9 cellular contexts compared by ENCODE assay signal in the genomic region with DNA sequence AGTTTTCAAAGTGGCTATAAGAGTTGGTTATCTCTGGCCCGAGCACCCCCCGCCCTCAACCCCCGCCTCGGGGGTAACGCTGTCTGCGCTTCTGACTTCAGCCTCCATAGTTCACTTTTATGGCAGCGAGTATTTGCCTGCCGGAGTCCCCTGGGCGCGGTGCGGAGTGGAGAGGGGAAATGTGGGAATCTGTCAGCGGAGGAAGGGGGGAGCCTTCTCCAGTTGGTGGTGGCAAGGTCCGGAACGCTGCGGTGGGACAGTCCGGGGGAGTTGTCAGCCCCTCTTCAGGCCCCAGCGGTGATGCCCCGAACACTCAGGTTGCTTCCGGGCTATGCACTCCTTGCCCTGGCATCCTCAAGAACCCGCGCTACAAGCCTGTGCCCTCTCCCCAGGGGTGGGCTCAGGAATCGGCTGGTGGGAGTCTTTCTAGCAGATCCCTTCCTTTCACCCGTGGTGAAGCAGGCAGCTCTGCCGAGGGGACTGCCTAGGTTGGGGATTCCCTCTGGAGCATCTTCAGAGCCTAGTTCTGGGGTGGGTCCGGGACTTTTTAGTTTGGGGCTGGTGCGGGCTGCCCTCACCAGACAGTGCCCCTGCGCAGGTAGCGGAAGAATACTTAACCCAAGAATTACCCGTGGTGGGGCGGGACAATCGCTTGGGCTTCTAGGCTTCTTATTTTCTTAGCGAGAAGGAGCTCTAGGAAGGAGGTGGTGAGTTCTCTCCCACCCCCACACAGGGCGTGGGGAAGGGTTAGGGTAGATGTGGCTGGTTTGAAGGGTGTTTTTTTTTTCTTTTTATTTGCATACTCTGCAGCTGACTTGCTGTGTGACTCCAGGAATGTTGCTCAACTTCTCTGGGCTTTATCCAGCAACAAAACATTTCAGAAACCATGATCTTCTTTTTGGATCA. TPM values are rescaled to one million over a fixed set of nuclear protein-coding genes. Genes with fewer than 3 reads are reported as not detected.
DNase-seq lines count a peak whose midpoint lies in the region; ATAC-seq and TF ChIP-seq lines count a peak whose summit lies in the region.
"Had no signal": no experiment of that assay in that cellular context is flagged by ENCODE, and none has a peak within 500 bp of the region (broad histone marks: within the 10 kb centered on the region; RNA-seq: fewer than 3 reads in every experiment).

No MANE protein-coding gene starts in this region.

- DNase-seq in activated CD8-positive, alpha-beta memory T cell treated with anti-CD3 and anti-CD28 coated beads for 24 hours, result peak; percentile 61
- no peak for DNase-seq in activated CD8-positive, alpha-beta memory T cell treated with anti-CD3 and anti-CD28 coated beads, Interleukin-2, amount 50 U/mL, for 4 hours
- DNase-seq in amniotic epithelial cell (ENCODE audit: low read depth), result peak; percentile 53
- DNase-seq in right lobe of liver, result peak in 1 of 3 donors; percentile 49
- peak; percentile 55 to 68 for DNase-seq in tibial artery
- DNase-seq in NCI-H2081 treated with DMSO at 0.1 percent for 48 hours (lab: John Stamatoyannopoulos, UW), result no peak
- DNase-seq: SHP77 treated with DMSO at 0.1 percent for 48 hours had no signal

- peak overlapping the region; percentile 67 to 77 (median 72) for H3K4me3 ChIP-seq in right lobe of liver
- H3K4me3 ChIP-seq in tibial artery, result peak overlapping the region; percentile 92 to 96

- no peaks in the 10 kb centered on the region for H3K9me3 ChIP-seq in right lobe of liver
- H3K9me3 ChIP-seq in tibial artery, result no peaks in the 10 kb centered on the region

- H3K27ac ChIP-seq in right lobe of liver (peak overlapping the region; percentile 20 to 81 (median 51)), tibial artery (peak overlapping the region; percentile 96 to 97)

- TF ChIP-seq POLR2A in right lobe of liver (IDR thresholded peaks at IDR 0.05), result peak; percentile 55

- H3K27me3 ChIP-seq in right lobe of liver (no peaks in the 10 kb centered on the region), tibial artery (no peaks in the 10 kb centered on the region)

- WGBS in right lobe of liver (ENCODE audit: insufficient coverage, low coverage, low lambda C conversion rate, missing lambda C conversion rate), result 0% methylated on average over 13 of the region's 33 CpGs

- TF ChIP-seq CTCF in right lobe of liver (IDR thresholded peaks at IDR 0.05) (no peak), tibial artery (IDR thresholded peaks at IDR 0.05) (no peak)

- intact Hi-C loops in right lobe of liver (cut with DNase I) (no loop called here), tibial artery (cut with DNase I; ENCODE audit: low total_unique reads) (loop anchor here (2.0 kb wide), 1 partner anchor 15 kb away; no protein-coding TSS in a partner anchor)

- H3K4me1 ChIP-seq in right lobe of liver (peaks cover 0 to 39% (median 17%) of the 10 kb centered on the region in 4 donors), tibial artery (peaks cover 0 to 91% (median 67%) of the 10 kb centered on the region in 4 donors)

- H3K36me3 ChIP-seq in right lobe of liver (no peaks in the 10 kb centered on the region), tibial artery (peaks cover 6 to 20% (median 16%) of the 10 kb centered on the region in 3 donors)

- peak in 3 of 4 donors; percentile 2 to 35 (median 32) for ATAC-seq in right lobe of liver
- ATAC-seq in GM18517 (IDR thresholded peaks at IDR 0.05; ENCODE audit: unreplicated experiment), result no peak
- ATAC-seq in GM18873 (IDR thresholded peaks at IDR 0.05; ENCODE audit: low FRiP score, unreplicated experiment), result no peak

RNA-seq across cellular contexts. Expression of gene ATOH8, which starts 1.6 kb away (rescaled TPM):
- 10 to 100 TPM in 4 of 6 experiments, 1 to 10 TPM in 2; 5.3 to 78.0 (median 46.2) TPM for total RNA-seq in right lobe of liver

Comparison
In these comparisons a context has a peak if more than half of its experiments do, and no peak if none do; other contexts are left out.
1. DNase-seq: peak in activated CD8-positive, alpha-beta memory T cell treated with anti-CD3 and anti-CD28 coated beads for 24 hours (single experiment), amniotic epithelial cell (single experiment) and tibial artery (2 of 2); none in activated CD8-positive, alpha-beta memory T cell treated with anti-CD3 and anti-CD28 coated beads, Interleukin-2, amount 50 U/mL, for 4 hours (single experiment) and NCI-H2081 treated with DMSO at 0.1 percent for 48 hours (single experiment).
2. ATAC-seq: peak in right lobe of liver (3 of 4); none in GM18517 (single experiment) and GM18873 (single experiment).